Comparison of ENCODE assay signal across 6 cellular contexts in genomic region chr12:55931317-55931779, GRCh38. TPM values are rescaled to one million over a fixed set of nuclear protein-coding genes. Genes with fewer than 3 reads are reported as not detected.
DNase-seq lines count a peak whose midpoint lies in the region; TF ChIP-seq lines count a peak whose summit lies in the region.

No MANE protein-coding gene starts in this region.

- peak overlapping the region; percentile 100 for H3K27ac Mint-ChIP-seq in activated naive CD4-positive, alpha-beta T cell treated with anti-CD3 and anti-CD28 coated beads, Interleukin-2, amount 10 ng/mL, durations not matched to agents 7 days and 5 days

- no peak for TF ChIP-seq EP300 in tibial nerve (IDR thresholded peaks at IDR 0.05)

- no peak for TF ChIP-seq POLR2A in tibial nerve (IDR thresholded peaks at IDR 0.05)

- H3K36me3 ChIP-seq in tibial nerve, result no peaks in the 10 kb centered on the region

- no peak for TF ChIP-seq CTCF in tibial nerve (IDR thresholded peaks at IDR 0.05)

- peaks cover 0 to 76% (median 39%) of the 10 kb centered on the region in 4 donors for H3K4me1 ChIP-seq in tibial nerve

- no peaks in the 10 kb centered on the region for H3K27me3 Mint-ChIP-seq in activated naive CD4-positive, alpha-beta T cell treated with anti-CD3 and anti-CD28 coated beads, Interleukin-2, amount 10 ng/mL, durations not matched to agents 7 days and 5 days

- peak overlapping the region; percentile 78 to 95 (median 94) for H3K27ac ChIP-seq in tibial nerve

- no peaks in the 10 kb centered on the region for H3K9me3 Mint-ChIP-seq in activated naive CD4-positive, alpha-beta T cell treated with anti-CD3 and anti-CD28 coated beads, Interleukin-2, amount 10 ng/mL, durations not matched to agents 7 days and 5 days

- 12 to 15% methylated on average over 10 of the region's 10 CpGs for WGBS in tibial nerve, 2 donors

- no peaks in the 10 kb centered on the region for H3K27me3 ChIP-seq in tibial nerve

- H3K36me3 Mint-ChIP-seq in activated naive CD4-positive, alpha-beta T cell treated with anti-CD3 and anti-CD28 coated beads, Interleukin-2, amount 10 ng/mL, durations not matched to agents 7 days and 5 days, result peaks cover 64% of the 10 kb centered on the region

- peak overlapping the region; percentile 64 to 98 (median 74) for H3K4me3 ChIP-seq in tibial nerve

- H3K9me3 ChIP-seq in tibial nerve, result no peaks in the 10 kb centered on the region

- CTCF ChIA-PET in activated naive CD4-positive, alpha-beta T cell treated with anti-CD3 and anti-CD28 coated beads, Interleukin-2, amount 10 ng/mL, durations not matched to agents 7 days and 5 days (lab: Charles Lee), result interaction anchor here (2.7 kb wide), 1 partner anchor 8 kb away, joined by 18 read pairs; no protein-coding TSS in a partner anchor

- peak overlapping the region; percentile 92 for H3K4me3 Mint-ChIP-seq in activated naive CD4-positive, alpha-beta T cell treated with anti-CD3 and anti-CD28 coated beads, Interleukin-2, amount 10 ng/mL, durations not matched to agents 7 days and 5 days

- H3K4me1 Mint-ChIP-seq in activated naive CD4-positive, alpha-beta T cell treated with anti-CD3 and anti-CD28 coated beads, Interleukin-2, amount 10 ng/mL, durations not matched to agents 7 days and 5 days, result peaks cover 48% of the 10 kb centered on the region

- peak; percentile 26 for DNase-seq in activated naive CD4-positive, alpha-beta T cell treated with anti-CD3 and anti-CD28 coated beads, Interleukin-2, amount 10 ng/mL, durations not matched to agents 7 days and 5 days
- DNase-seq in activated naive CD4-positive, alpha-beta T cell (lab: John Stamatoyannopoulos, UW), result no peak
- DNase-seq in germinal center (ENCODE audit: low spot score), result peak; percentile 32
- DNase-seq in tibial nerve (ENCODE audit: low spot score in 2 of 2), result no peak
- DNase-seq in activated gamma-delta T cell treated with Interleukin-2 at 50 U/mL for 16 hours, result no peak
- DNase-seq in NCI-H2196 treated with DMSO at 0.1 percent for 48 hours (lab: John Stamatoyannopoulos, UW; ENCODE audit: unreplicated experiment), result no peak

RNA-seq across cellular contexts. Expression of gene DGKA, which starts 0.4 kb away (rescaled TPM):
- total RNA-seq in tibial nerve, result 100 to 1,000 TPM in 1 of 4 donors, 10 to 100 TPM in 3; 24.9 to 544 (median 34.3) TPM

RNA-seq across cellular contexts. Expression of gene PYM1, which starts 3.7 kb away (rescaled TPM):
- total RNA-seq in tibial nerve, result 10 to 100 TPM; 25.3 to 53.4 (median 39.9) TPM

RNA-seq across cellular contexts. Expression of gene PMEL, which starts 34.5 kb away (rescaled TPM):
- 1 to 10 TPM in 1 of 4 donors, under 1 TPM in 1, not detected in 2; 0.87 to 1.6 TPM for total RNA-seq in tibial nerve

RNA-seq across cellular contexts. Expression of gene CDK2, which starts 35.3 kb away (rescaled TPM):
- total RNA-seq in tibial nerve, result 10 to 100 TPM; 10.3 to 22.2 (median 13.8) TPM

RNA-seq across cellular contexts. Expression of gene RAB5B, which starts 42.5 kb away (rescaled TPM):
- total RNA-seq in tibial nerve, result 100 to 1,000 TPM in 1 of 4 donors, 10 to 100 TPM in 3; 71.7 to 111 (median 83.0) TPM

Comparison
In these comparisons a context has a peak if more than half of its experiments do, and no peak if none do; other contexts are left out.
1. DNase-seq: peak in activated naive CD4-positive, alpha-beta T cell treated with anti-CD3 and anti-CD28 coated beads, Interleukin-2, amount 10 ng/mL, durations not matched to agents 7 days and 5 days (single experiment) and germinal center (single experiment); none in activated naive CD4-positive, alpha-beta T cell (0 of 4), tibial nerve (0 of 2), activated gamma-delta T cell treated with Interleukin-2 at 50 U/mL for 16 hours (single experiment) and NCI-H2196 treated with DMSO at 0.1 percent for 48 hours (single experiment).